ENCODE assay signal across 1 cellular context in genomic region chr2:113756088-113757058, GRCh38.
TF ChIP-seq lines count a peak whose summit lies in the region.

A gene with protein sequence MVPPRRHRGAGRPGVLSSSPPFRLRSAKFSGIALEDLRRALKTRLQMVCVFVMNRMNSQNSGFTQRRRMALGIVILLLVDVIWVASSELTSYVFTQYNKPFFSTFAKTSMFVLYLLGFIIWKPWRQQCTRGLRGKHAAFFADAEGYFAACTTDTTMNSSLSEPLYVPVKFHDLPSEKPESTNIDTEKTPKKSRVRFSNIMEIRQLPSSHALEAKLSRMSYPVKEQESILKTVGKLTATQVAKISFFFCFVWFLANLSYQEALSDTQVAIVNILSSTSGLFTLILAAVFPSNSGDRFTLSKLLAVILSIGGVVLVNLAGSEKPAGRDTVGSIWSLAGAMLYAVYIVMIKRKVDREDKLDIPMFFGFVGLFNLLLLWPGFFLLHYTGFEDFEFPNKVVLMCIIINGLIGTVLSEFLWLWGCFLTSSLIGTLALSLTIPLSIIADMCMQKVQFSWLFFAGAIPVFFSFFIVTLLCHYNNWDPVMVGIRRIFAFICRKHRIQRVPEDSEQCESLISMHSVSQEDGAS (minus strand): TSS chr2:113756642. CDS start chr2:113756409, 233 bp downstream.

TF ChIP-seq in HepG2, 621 proteins besides CTCF, POLR2A, EP300 and RAD21 (continued from another document and continues in another):
- no peak; the same call in 1 of the 2 replicates for TF ChIP-seq ESRRA (CRISPR knock-in tag; IDR thresholded peaks at IDR 0.05; ENCODE audit: low read depth)
- peak; percentile 82 for TF ChIP-seq ZNF616 (CRISPR knock-in tag; IDR thresholded peaks at IDR 0.05; ENCODE audit: low read depth)
- TF ChIP-seq NCOR1 (IDR thresholded peaks at IDR 0.05; ENCODE audit: borderline replicate concordance, low read length) = no peak
- TF ChIP-seq KIAA2018 (CRISPR knock-in tag; IDR thresholded peaks at IDR 0.05; ENCODE audit: borderline replicate concordance) = no peak
- TF ChIP-seq ZNF337 (CRISPR knock-in tag; IDR thresholded peaks at IDR 0.05; ENCODE audit: borderline replicate concordance, low read depth) = peak; percentile 92
- peak; percentile 91; the same call in 1 of the 2 replicates for TF ChIP-seq HOXA9 (CRISPR knock-in tag; IDR thresholded peaks at IDR 0.05; ENCODE audit: borderline replicate concordance)
- peak; percentile 84; the same call in 1 of the 2 replicates for TF ChIP-seq CSRNP2 (CRISPR knock-in tag; conservative IDR thresholded peaks at IDR 0.05; ENCODE audit: low read depth)
- TF ChIP-seq SRY (CRISPR knock-in tag; IDR thresholded peaks at IDR 0.05) = peak; percentile 99
- TF ChIP-seq MAFK (conservative IDR thresholded peaks at IDR 0.05 in 1 of 2, IDR thresholded peaks at IDR 0.05 in 1 of 2; ENCODE audit: low read length in 2 of 2) = no peak
- TF ChIP-seq SYNCRIP (IDR thresholded peaks at IDR 0.05; ENCODE audit: insufficient read depth, low read depth, low read length) = no peak
- peak; percentile 17 for TF ChIP-seq GATAD2A (CRISPR knock-in tag; IDR thresholded peaks at IDR 0.05)
- TF ChIP-seq EHMT2 (IDR thresholded peaks at IDR 0.05; ENCODE audit: borderline replicate concordance, low read depth, low read length) = no peak
- TF ChIP-seq HOXA3 (CRISPR knock-in tag; IDR thresholded peaks at IDR 0.05) = peak; percentile 99
- TF ChIP-seq, protein P1, sequence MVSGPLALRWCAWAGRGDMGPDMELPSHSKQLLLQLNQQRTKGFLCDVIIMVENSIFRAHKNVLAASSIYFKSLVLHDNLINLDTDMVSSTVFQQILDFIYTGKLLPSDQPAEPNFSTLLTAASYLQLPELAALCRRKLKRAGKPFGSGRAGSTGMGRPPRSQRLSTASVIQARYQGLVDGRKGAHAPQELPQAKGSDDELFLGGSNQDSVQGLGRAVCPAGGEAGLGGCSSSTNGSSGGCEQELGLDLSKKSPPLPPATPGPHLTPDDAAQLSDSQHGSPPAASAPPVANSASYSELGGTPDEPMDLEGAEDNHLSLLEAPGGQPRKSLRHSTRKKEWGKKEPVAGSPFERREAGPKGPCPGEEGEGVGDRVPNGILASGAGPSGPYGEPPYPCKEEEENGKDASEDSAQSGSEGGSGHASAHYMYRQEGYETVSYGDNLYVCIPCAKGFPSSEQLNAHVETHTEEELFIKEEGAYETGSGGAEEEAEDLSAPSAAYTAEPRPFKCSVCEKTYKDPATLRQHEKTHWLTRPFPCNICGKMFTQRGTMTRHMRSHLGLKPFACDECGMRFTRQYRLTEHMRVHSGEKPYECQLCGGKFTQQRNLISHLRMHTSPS (CRISPR knock-in tag; IDR thresholded peaks at IDR 0.05; ENCODE audit: low read depth) = peak; percentile 71
- TF ChIP-seq, protein P2, sequence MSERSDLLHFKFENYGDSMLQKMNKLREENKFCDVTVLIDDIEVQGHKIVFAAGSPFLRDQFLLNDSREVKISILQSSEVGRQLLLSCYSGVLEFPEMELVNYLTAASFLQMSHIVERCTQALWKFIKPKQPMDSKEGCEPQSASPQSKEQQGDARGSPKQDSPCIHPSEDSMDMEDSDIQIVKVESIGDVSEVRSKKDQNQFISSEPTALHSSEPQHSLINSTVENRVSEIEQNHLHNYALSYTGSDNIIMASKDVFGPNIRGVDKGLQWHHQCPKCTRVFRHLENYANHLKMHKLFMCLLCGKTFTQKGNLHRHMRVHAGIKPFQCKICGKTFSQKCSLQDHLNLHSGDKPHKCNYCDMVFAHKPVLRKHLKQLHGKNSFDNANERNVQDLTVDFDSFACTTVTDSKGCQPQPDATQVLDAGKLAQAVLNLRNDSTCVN (CRISPR knock-in tag; IDR thresholded peaks at IDR 0.05; ENCODE audit: borderline replicate concordance) = peak; percentile 54; the same call in 1 of the 2 replicates
- TF ChIP-seq NCOA1 (CRISPR knock-in tag; IDR thresholded peaks at IDR 0.05) = peak; percentile 85; the same call in 1 of the 2 replicates
- TF ChIP-seq ZNF326 (CRISPR knock-in tag; IDR thresholded peaks at IDR 0.05; ENCODE audit: borderline replicate concordance) = no peak
- peak; percentile 77; the same call in 1 of the 2 replicates for TF ChIP-seq ZNF746 (CRISPR knock-in tag; IDR thresholded peaks at IDR 0.05)
- TF ChIP-seq ZKSCAN5 (CRISPR knock-in tag; IDR thresholded peaks at IDR 0.05) = no peak
- TF ChIP-seq ZFYVE20 (CRISPR knock-in tag; IDR thresholded peaks at IDR 0.05; ENCODE audit: borderline replicate concordance, low read depth) = peak; percentile 42; the same call in 1 of the 2 replicates
- TF ChIP-seq TCF7L2 (IDR thresholded peaks at IDR 0.05; ENCODE audit: low read depth, low read length) = no peak
- TF ChIP-seq ATF7-NPFF (CRISPR knock-in tag; IDR thresholded peaks at IDR 0.05; ENCODE audit: low read depth) = peak; percentile 84
- no peak for TF ChIP-seq ZNF282 (IDR thresholded peaks at IDR 0.05; ENCODE audit: partially characterized antibody)
- peak; percentile 88 for TF ChIP-seq ZNF589 (CRISPR knock-in tag; conservative IDR thresholded peaks at IDR 0.05)
- peak; percentile 60; the same call in 1 of the 2 replicates for TF ChIP-seq SMAD9 (CRISPR knock-in tag; IDR thresholded peaks at IDR 0.05)
- no peak for TF ChIP-seq CEBPB (IDR thresholded peaks at IDR 0.05; ENCODE audit: borderline replicate concordance, low read depth, low read length)
- TF ChIP-seq, protein P3, sequence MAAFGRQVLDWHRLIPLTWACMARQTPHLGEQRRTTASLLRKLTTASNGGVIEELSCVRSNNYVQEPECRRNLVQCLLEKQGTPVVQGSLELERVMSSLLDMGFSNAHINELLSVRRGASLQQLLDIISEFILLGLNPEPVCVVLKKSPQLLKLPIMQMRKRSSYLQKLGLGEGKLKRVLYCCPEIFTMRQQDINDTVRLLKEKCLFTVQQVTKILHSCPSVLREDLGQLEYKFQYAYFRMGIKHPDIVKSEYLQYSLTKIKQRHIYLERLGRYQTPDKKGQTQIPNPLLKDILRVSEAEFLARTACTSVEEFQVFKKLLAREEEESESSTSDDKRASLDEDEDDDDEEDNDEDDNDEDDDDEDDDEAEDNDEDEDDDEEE (CRISPR knock-in tag; IDR thresholded peaks at IDR 0.05) = no peak; the same call in 1 of the 2 replicates
- peak; percentile 93; the same call in 1 of the 2 replicates for TF ChIP-seq ZNF567 (CRISPR knock-in tag; IDR thresholded peaks at IDR 0.05; ENCODE audit: borderline replicate concordance)
- peak; percentile 90 for TF ChIP-seq ZNF253 (CRISPR knock-in tag; IDR thresholded peaks at IDR 0.05; ENCODE audit: borderline replicate concordance)
- no peak for TF ChIP-seq ZNF652 (CRISPR knock-in tag; IDR thresholded peaks at IDR 0.05; ENCODE audit: borderline replicate concordance, low read depth)
- peak; percentile 94; the same call in 1 of the 2 replicates for TF ChIP-seq ATF6 (CRISPR knock-in tag; conservative IDR thresholded peaks at IDR 0.05)
- TF ChIP-seq CBX1 (IDR thresholded peaks at IDR 0.05; ENCODE audit: low read depth) = peak; percentile 56
- peak; percentile 68 for TF ChIP-seq MEIS2 (CRISPR knock-in tag; IDR thresholded peaks at IDR 0.05)
- TF ChIP-seq ZFP90 (CRISPR knock-in tag; IDR thresholded peaks at IDR 0.05; ENCODE audit: borderline replicate concordance) = peak; percentile 93; the same call in 1 of the 2 replicates
- TF ChIP-seq PITX1 (CRISPR knock-in tag; IDR thresholded peaks at IDR 0.05) = peak; percentile 82
- TF ChIP-seq MAFF (IDR thresholded peaks at IDR 0.05; ENCODE audit: low read depth, low read length) = no peak
- peak; percentile 78; the same call in 1 of the 2 replicates for TF ChIP-seq PRMT3 (CRISPR knock-in tag; IDR thresholded peaks at IDR 0.05; ENCODE audit: borderline replicate concordance, low read depth)
- TF ChIP-seq ARID5B (CRISPR knock-in tag; IDR thresholded peaks at IDR 0.05) = peak; percentile 73
